Comparison of ENCODE assay signal across 10 cellular contexts in the genomic region with DNA sequence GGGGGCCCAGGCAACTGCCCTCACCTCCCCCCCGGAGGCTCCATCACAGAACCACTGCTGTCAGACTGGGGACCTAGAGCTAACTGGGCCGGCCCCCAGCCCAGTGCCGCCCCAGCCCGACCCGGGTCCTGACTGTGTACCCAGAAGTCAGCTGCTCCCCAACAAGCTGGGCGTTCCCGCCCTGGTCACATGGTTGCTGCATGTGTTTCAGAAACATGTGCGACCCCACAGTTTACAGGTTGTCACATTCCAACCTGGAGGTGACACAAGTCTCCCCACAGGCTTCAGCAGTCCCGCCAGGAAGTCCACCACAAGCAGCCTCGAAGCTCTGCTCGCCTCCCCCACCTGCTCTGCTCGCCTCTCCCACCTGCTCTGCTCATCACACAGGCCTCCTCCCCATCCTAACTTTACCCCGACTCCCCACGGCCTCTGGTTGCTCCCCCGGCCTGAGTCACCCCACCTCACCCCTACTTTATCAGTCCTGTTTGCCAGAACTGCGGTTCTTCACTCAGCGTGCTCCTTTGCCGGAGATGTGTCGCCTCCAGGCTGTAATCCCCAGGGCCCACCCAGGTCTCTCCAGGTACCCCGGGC. TPM values are rescaled to one million over a fixed set of nuclear protein-coding genes. Genes with fewer than 3 reads are reported as not detected.
DNase-seq lines count a peak whose midpoint lies in the region; ATAC-seq and TF ChIP-seq lines count a peak whose summit lies in the region.
"Had no signal": no experiment of that assay in that cellular context is flagged by ENCODE, and none has a peak within 500 bp of the region (broad histone marks: within the 10 kb centered on the region; RNA-seq: fewer than 3 reads in every experiment).

No MANE protein-coding gene starts in this region.

- in situ Hi-C loops in brain microvascular endothelial cell (cut with HindIII; ENCODE audit: low pct_ligation_motif_present, low sequenced_read_pairs): no loop called here

- no peak for DNase-seq in HFF-Myc (ENCODE audit: extremely low read depth, low read depth)
- DNase-seq in brain microvascular endothelial cell: no peak
- no peak for DNase-seq in naive thymus-derived CD8-positive, alpha-beta T cell
- DNase-seq in PC-9: no peak
- no peak for DNase-seq in DMS153 (lab: John Stamatoyannopoulos, UW)
- DNase-seq in WERI-Rb-1: no peak
- DNase-seq in GM19240 (ENCODE audit: insufficient read length, low spot score): no peak
- DNase-seq: NCI-H2107; stimulated activated CD4-positive, alpha-beta T cell treated with anti-CD3 and anti-CD28 coated beads, Interleukin-15, amount 100 ng/mL, for 24 hours had no signal

- BruUV-seq in PC-9 (replicated peaks; lab: Mats Ljungman, UMichigan): no TSS peak

- H3K9me3 Mint-ChIP-seq in naive thymus-derived CD8-positive, alpha-beta T cell: no peaks in the 10 kb centered on the region

- H3K4me2 ChIP-seq in BLaER1 (peak overlapping the region; percentile 95), PC-9 (no peak overlapping the region)

- H3F3A ChIP-seq in PC-9 (ENCODE audit: insufficient read depth, low read depth): peaks cover 10% of the 10 kb centered on the region; the same call in 1 of the 2 replicates

- CTCF ChIA-PET in PC-9 (lab: Charles Lee): no interaction called here

- peak overlapping the region; percentile 75 for H3K9ac ChIP-seq in BLaER1

- no peaks in the 10 kb centered on the region for H3K9me2 ChIP-seq in PC-9 (ENCODE audit: insufficient read depth)

- H3K27me3 Mint-ChIP-seq in naive thymus-derived CD8-positive, alpha-beta T cell: no peaks in the 10 kb centered on the region

- H4K20me1 ChIP-seq in BLaER1 (peaks cover 40% of the 10 kb centered on the region), PC-9 (ENCODE audit: insufficient read depth) (no peaks in the 10 kb centered on the region)

- peaks cover 58% of the 10 kb centered on the region for H3K36me3 ChIP-seq in BLaER1
- peaks cover 41% of the 10 kb centered on the region for H3K36me3 ChIP-seq in brain microvascular endothelial cell (replicated peaks)
- H3K36me3 ChIP-seq in PC-9 (ENCODE audit: low read depth): peaks cover 3% of the 10 kb centered on the region; the same call in 1 of the 2 replicates
- peaks cover 71% of the 10 kb centered on the region for H3K36me3 ChIP-seq in WERI-Rb-1

- peak overlapping the region in 7 of 10 donors; percentile 4 to 86 (median 71) for H3K27ac Mint-ChIP-seq in naive thymus-derived CD8-positive, alpha-beta T cell

- H3K4me1 ChIP-seq in BLaER1 (peaks cover 79% of the 10 kb centered on the region), PC-9 (replicated peaks; ENCODE audit: insufficient read depth) (peaks cover 5% of the 10 kb centered on the region; the same call in 1 of the 2 replicates)

- H3K79me2 ChIP-seq in PC-9 (ENCODE audit: low read depth): no peaks in the 10 kb centered on the region

- no peaks in the 10 kb centered on the region for H3K27me3 ChIP-seq in BLaER1
- no peaks in the 10 kb centered on the region for H3K27me3 ChIP-seq in brain microvascular endothelial cell (replicated peaks)
- H3K27me3 ChIP-seq in PC-9 (ENCODE audit: insufficient read depth, low read depth): no peaks in the 10 kb centered on the region
- H3K27me3 ChIP-seq in WERI-Rb-1 (ENCODE audit: insufficient read depth, low read depth, severe bottlenecking): no peaks in the 10 kb centered on the region

- H3K4me3 ChIP-seq in BLaER1: peak overlapping the region; percentile 62
- H3K4me3 ChIP-seq in HFF-Myc (replicated peaks; ENCODE audit: low read depth, low read length): peak overlapping the region; percentile 47
- H3K4me3 ChIP-seq in brain microvascular endothelial cell (ENCODE audit: low read depth, low read length): peak overlapping the region; percentile 48
- H3K4me3 ChIP-seq in PC-9: no peak overlapping the region
- no peak overlapping the region for H3K4me3 ChIP-seq in WERI-Rb-1 (ENCODE audit: low read depth, low read length)

- no peak overlapping the region for H2AFZ ChIP-seq in PC-9

- intact Hi-C loops in PC-9 (cut with micrococcal nuclease; ENCODE audit: unreplicated experiment): no loop called here

- peak overlapping the region; percentile 22 to 90 (median 66) for H3K4me3 Mint-ChIP-seq in naive thymus-derived CD8-positive, alpha-beta T cell

- H3K4me1 Mint-ChIP-seq in naive thymus-derived CD8-positive, alpha-beta T cell: peaks cover 5 to 24% (median 15%) of the 10 kb centered on the region in 4 donors

- H3K9me3 ChIP-seq in BLaER1: no peaks in the 10 kb centered on the region
- no peaks in the 10 kb centered on the region for H3K9me3 ChIP-seq in PC-9 (ENCODE audit: insufficient read depth, low read depth)
- no peaks in the 10 kb centered on the region for H3K9me3 ChIP-seq in WERI-Rb-1 (ENCODE audit: severe bottlenecking)

- H3K27ac ChIP-seq in BLaER1 (no peak overlapping the region), brain microvascular endothelial cell (no peak overlapping the region), PC-9 (no peak overlapping the region), WERI-Rb-1 (no peak overlapping the region)

- peaks cover 0 to 26% (median 2%) of the 10 kb centered on the region in 3 donors for H3K36me3 Mint-ChIP-seq in naive thymus-derived CD8-positive, alpha-beta T cell

- POLR2A ChIA-PET in naive thymus-derived CD8-positive, alpha-beta T cell (lab: Charles Lee): interaction anchor here (0.8 to 0.9 kb wide), 2 partner anchors 11 to 14 kb away, joined by 3 read pairs; no protein-coding TSS in a partner anchor
- POLR2A ChIA-PET in PC-9 (lab: Charles Lee; ENCODE audit: unreplicated experiment): no interaction called here

- TF ChIP-seq CTCF in HFF-Myc (IDR thresholded peaks at IDR 0.05; ENCODE audit: low read depth, low read length, missing control alignments): no peak
- TF ChIP-seq CTCF in brain microvascular endothelial cell (IDR thresholded peaks at IDR 0.05; ENCODE audit: low read depth, low read length, missing control alignments): no peak
- TF ChIP-seq CTCF in PC-9 (conservative IDR thresholded peaks at IDR 0.05): no peak
- no peak for TF ChIP-seq CTCF in WERI-Rb-1 (IDR thresholded peaks at IDR 0.05; ENCODE audit: low read depth, low read length)

- no peak for ATAC-seq in naive thymus-derived CD8-positive, alpha-beta T cell

RNA-seq across cellular contexts. Expression of a gene that starts 1.0 kb away (rescaled TPM):
- 10 to 100 TPM; 32.4 to 33.3 TPM for total RNA-seq in naive thymus-derived CD8-positive, alpha-beta T cell
- polyA plus RNA-seq in naive thymus-derived CD8-positive, alpha-beta T cell: 10 to 100 TPM; 57.4 to 66.6 (median 64.7) TPM
- total RNA-seq in PC-9 (2021): 130 and 150 TPM in 2 replicates

RNA-seq across cellular contexts. Expression of a gene that starts 12.4 kb away (rescaled TPM):
- total RNA-seq in naive thymus-derived CD8-positive, alpha-beta T cell: 10 to 100 TPM; 80.1 to 80.4 TPM
- 10 to 100 TPM; 19.5 to 38.1 (median 22.0) TPM for polyA plus RNA-seq in naive thymus-derived CD8-positive, alpha-beta T cell
- 41.4 and 45.6 TPM in 2 replicates for total RNA-seq in PC-9 (2021)

RNA-seq across cellular contexts. Expression of a gene that starts 16.8 kb away (rescaled TPM):
- total RNA-seq in naive thymus-derived CD8-positive, alpha-beta T cell: 10 to 100 TPM; 40.7 to 44.0 TPM
- 1 to 10 TPM; 1.6 to 4.1 (median 2.2) TPM for polyA plus RNA-seq in naive thymus-derived CD8-positive, alpha-beta T cell
- 42.0 and 51.2 TPM in 2 replicates for total RNA-seq in PC-9 (2021)

RNA-seq across cellular contexts. Expression of a gene that starts 27.6 kb away (rescaled TPM):
- 10 to 100 TPM; 29.7 to 33.2 TPM for total RNA-seq in naive thymus-derived CD8-positive, alpha-beta T cell
- polyA plus RNA-seq in naive thymus-derived CD8-positive, alpha-beta T cell: 10 to 100 TPM; 38.9 to 61.9 (median 60.7) TPM
- total RNA-seq in PC-9 (2021): 157 and 159 TPM in 2 replicates

RNA-seq across cellular contexts. Expression of a gene that starts 32.3 kb away (rescaled TPM):
- total RNA-seq in naive thymus-derived CD8-positive, alpha-beta T cell: 10 to 100 TPM in 1 of 2 experiments, 1 to 10 TPM in 1; 8.5 to 10.8 TPM
- polyA plus RNA-seq in naive thymus-derived CD8-positive, alpha-beta T cell: 10 to 100 TPM in 1 of 3 donors, 1 to 10 TPM in 2; 7.4 to 12.2 (median 8.5) TPM
- total RNA-seq in PC-9 (2021): 65.4 and 78.4 TPM in 2 replicates

Comparison
In these comparisons a context has a peak if more than half of its experiments do, and no peak if none do; other contexts are left out.
1. H3K4me3 ChIP-seq: peak in BLaER1 (single experiment), HFF-Myc (single experiment) and brain microvascular endothelial cell (single experiment); none in PC-9 (single experiment) and WERI-Rb-1 (single experiment).